In genomic region chr19:45780448-45781281, GRCh38 we compare ENCODE assay signal across 10 cellular contexts. TPM values are rescaled to one million over a fixed set of nuclear protein-coding genes. Genes with fewer than 3 reads are reported as not detected.
DNase-seq lines count a peak whose midpoint lies in the region; ATAC-seq and TF ChIP-seq lines count a peak whose summit lies in the region.
"Had no signal": no experiment of that assay in that cellular context is flagged by ENCODE, and none has a peak within 500 bp of the region (broad histone marks: within the 10 kb centered on the region; RNA-seq: fewer than 3 reads in every experiment).

No MANE protein-coding gene starts in this region.

- H3K27me3 Mint-ChIP-seq in progenitor cell of endocrine pancreas, result no peaks in the 10 kb centered on the region

- H3K36me3 Mint-ChIP-seq in progenitor cell of endocrine pancreas (ENCODE audit: insufficient read depth), result peaks cover 17% of the 10 kb centered on the region

- peak overlapping the region; percentile 72 for H3K4me3 ChIP-seq in AG09309 (ENCODE audit: control insufficient read depth, low read depth, low read length)
- H3K4me3 ChIP-seq in esophagus (ENCODE audit: low read depth in 1 of 2, low read length in 2 of 2), result peak overlapping the region; percentile 39 to 51
- peak overlapping the region; percentile 30 to 48 for H3K4me3 ChIP-seq in prostate gland

- no peak overlapping the region for H3K4me3 Mint-ChIP-seq in progenitor cell of endocrine pancreas (ENCODE audit: low read depth)

- H3K27ac Mint-ChIP-seq in progenitor cell of endocrine pancreas, result no peak overlapping the region

- no peaks in the 10 kb centered on the region for H3K27me3 ChIP-seq in esophagus (ENCODE audit: control insufficient read depth in 1 of 2, insufficient read depth in 2 of 2, low read length in 2 of 2)
- no peaks in the 10 kb centered on the region for H3K27me3 ChIP-seq in prostate gland (replicated peaks; ENCODE audit: insufficient read depth)

- peaks cover 0 to 20% of the 10 kb centered on the region in 2 donors for H3K36me3 ChIP-seq in esophagus (ENCODE audit: control insufficient read depth in 2 of 2, insufficient read depth in 2 of 2, low read length in 1 of 2)
- H3K36me3 ChIP-seq in prostate gland, result peaks cover 0 to 17% of the 10 kb centered on the region in 2 donors

- H3K9me3 ChIP-seq in esophagus (ENCODE audit: control insufficient read depth in 2 of 2, insufficient read depth in 1 of 2, low read depth in 1 of 2, low read length in 1 of 2) (no peaks in the 10 kb centered on the region), prostate gland (no peaks in the 10 kb centered on the region)

- TF ChIP-seq CTCF in AG09309 (IDR thresholded peaks at IDR 0.05; ENCODE audit: control insufficient read depth, insufficient read depth, low read depth, low read length, missing control alignments), result no peak
- TF ChIP-seq CTCF in prostate gland (IDR thresholded peaks at IDR 0.05), result no peak
- TF ChIP-seq CTCF in progenitor cell of endocrine pancreas (IDR thresholded peaks at IDR 0.05; ENCODE audit: unreplicated experiment), result no peak

- H3K9me3 Mint-ChIP-seq in progenitor cell of endocrine pancreas (ENCODE audit: low read depth), result no peaks in the 10 kb centered on the region

- intact Hi-C loops in prostate gland (cut with DNase I), result no loop called here

- H3K4me1 ChIP-seq in esophagus (ENCODE audit: control insufficient read depth in 2 of 2, insufficient read depth in 2 of 2, low read length in 1 of 2), result peaks cover 21 to 24% of the 10 kb centered on the region in 2 donors
- H3K4me1 ChIP-seq in prostate gland (replicated peaks), result peaks cover 18% of the 10 kb centered on the region

- H3K27ac ChIP-seq in esophagus (ENCODE audit: low read depth in 2 of 2, low read length in 1 of 2) (peak overlapping the region; percentile 87 to 90), prostate gland (peak overlapping the region; percentile 82 to 89)

- 39 to 43% methylated on average over 13 of the region's 13 CpGs for WGBS in esophagus, 2 donors
- WGBS in prostate gland, result 34% methylated on average over 13 of the region's 13 CpGs

- no peak for ATAC-seq in HG03469 (IDR thresholded peaks at IDR 0.05; ENCODE audit: unreplicated experiment)

- DNase-seq in AG09309 (ENCODE audit: low read depth), result no peak
- DNase-seq in NCI-H2029 treated with DMSO at 0.1 percent for 48 hours (lab: John Stamatoyannopoulos, UW), result peak; percentile 17
- no peak for DNase-seq in prostate gland (ENCODE audit: low spot score)
- DNase-seq in DMS79 treated with DMSO at 0.1 percent for 48 hours (lab: John Stamatoyannopoulos, UW), result no peak
- DNase-seq in NCI-H82 (lab: John Stamatoyannopoulos, UW), result no peak
- no peak for DNase-seq in progenitor cell of endocrine pancreas (ENCODE audit: low spot score, unreplicated experiment)

- no peak for TF ChIP-seq POLR2A in prostate gland (IDR thresholded peaks at IDR 0.05)

- H3K4me1 Mint-ChIP-seq in progenitor cell of endocrine pancreas (ENCODE audit: low read depth), result peaks cover 12% of the 10 kb centered on the region

RNA-seq across cellular contexts. Expression of gene DMPK, which starts 1.6 kb away (rescaled TPM):
- polyA plus RNA-seq in esophagus, result 100 to 1,000 TPM in 1 of 2 donors, 10 to 100 TPM in 1; 26.0 to 133 TPM
- 10 to 100 TPM; 52.8 to 88.2 TPM for total RNA-seq in prostate gland
- 117 and 122 TPM in 2 replicates for total RNA-seq in progenitor cell of endocrine pancreas

RNA-seq across cellular contexts. Expression of gene SIX5, which starts 11.6 kb away (rescaled TPM):
- 1 to 10 TPM; 8.2 to 9.8 TPM for polyA plus RNA-seq in esophagus
- total RNA-seq in prostate gland (10 to 100 TPM; 33.7 to 37.5 TPM), progenitor cell of endocrine pancreas (36.9 and 42.3 TPM in 2 replicates)
- polyA plus RNA-seq: neural cell had no signal

RNA-seq across cellular contexts. Expression of gene DMWD, which starts 12.0 kb away (rescaled TPM):
- 10 to 100 TPM; 12.4 to 34.6 TPM for polyA plus RNA-seq in esophagus
- total RNA-seq in prostate gland (10 to 100 TPM; 35.5 to 96.7 TPM), progenitor cell of endocrine pancreas (99.4 and 108 TPM in 2 replicates)

RNA-seq across cellular contexts. Expression of gene RSPH6A, which starts 34.4 kb away (rescaled TPM):
- polyA plus RNA-seq in esophagus, result under 1 TPM in 1 of 2 donors, not detected in 1; 0.16 TPM
- 1 to 10 TPM in 1 of 2 donors, under 1 TPM in 1; 0.50 to 5.2 TPM for total RNA-seq in prostate gland
- total RNA-seq in progenitor cell of endocrine pancreas, result 0.42 and 0.48 TPM in 2 replicates
- total RNA-seq: glomerular endothelial cell had no signal
- polyA plus RNA-seq: neural cell had no signal

RNA-seq across cellular contexts. Expression of gene MEIOSIN, which starts 47.4 kb away (rescaled TPM):
- polyA plus RNA-seq in esophagus, result not detected
- total RNA-seq in prostate gland (1 to 10 TPM in 1 of 2 donors, not detected in 1; 1.8 TPM), progenitor cell of endocrine pancreas (not detected in 2 replicates)
- total RNA-seq: glomerular endothelial cell had no signal
- polyA plus RNA-seq: neural cell had no signal
